ENCODE assay signal across 17 cellular contexts in the genomic region with DNA sequence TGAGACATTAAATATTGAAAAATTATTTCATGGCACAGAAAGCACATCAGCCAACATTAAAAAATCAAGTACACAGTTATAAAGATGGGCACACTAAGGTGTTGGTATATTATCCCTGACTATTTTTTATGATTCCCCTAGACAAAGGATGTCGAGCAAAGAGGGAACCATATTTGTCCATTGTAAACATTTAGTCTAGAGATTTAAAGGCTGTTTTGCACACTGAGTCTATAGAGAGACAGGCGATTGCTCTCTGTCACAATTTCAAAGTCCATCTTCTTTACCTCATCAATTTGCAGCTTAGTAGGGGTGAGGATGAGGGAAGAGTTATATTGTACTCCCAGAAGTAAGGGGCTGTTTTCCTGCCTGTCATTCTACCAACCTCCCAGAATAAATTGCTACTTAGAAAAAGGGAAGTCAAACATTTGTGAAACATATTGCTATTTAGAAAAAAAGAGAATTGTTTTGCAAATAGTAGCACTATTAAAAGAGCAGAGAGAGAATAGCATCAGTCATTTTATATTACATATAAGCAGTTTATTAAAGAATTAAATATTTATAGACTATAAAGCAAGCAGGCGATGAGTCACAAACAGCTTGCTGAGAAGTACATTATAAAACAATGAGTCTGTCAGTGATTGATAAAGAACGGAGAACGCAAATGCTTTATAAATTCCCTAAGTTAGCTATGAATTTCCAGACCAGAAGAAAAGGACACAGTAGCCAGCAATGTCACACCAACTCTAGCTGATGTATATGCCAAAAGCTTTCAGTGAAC.
"Had no signal": no experiment of that assay in that cellular context is flagged by ENCODE, and none has a peak within 500 bp of the region (broad histone marks: within the 10 kb centered on the region; RNA-seq: fewer than 3 reads in every experiment).

No MANE protein-coding gene starts in this region.

- H3K4me3 ChIP-seq: mucosa of descending colon, tibial nerve, vagina had no signal

- H3K27me3 ChIP-seq: tibial nerve, vagina had no signal

- H3K79me2 ChIP-seq: parathyroid adenoma had no signal

- H3K4me1 ChIP-seq: parathyroid adenoma, tibial nerve, vagina had no signal

- FAIRE-seq: small intestine had no signal

- H2AFZ ChIP-seq: parathyroid adenoma had no signal

- H3K9me3 ChIP-seq: vagina had no signal

- H3K36me3 ChIP-seq: tibial nerve, vagina had no signal

- ATAC-seq: effector memory CD8-positive, alpha-beta T cell; left lobe of liver; mucosa of descending colon; naive thymus-derived CD4-positive, alpha-beta T cell had no signal

- H3K9ac ChIP-seq: parathyroid adenoma had no signal

- H3K27ac ChIP-seq: parathyroid adenoma, tibial nerve, vagina had no signal

- DNase-seq: activated CD4-positive, alpha-beta T cell treated with anti-CD3 and anti-CD28 coated beads, Interleukin-2, amount 10 ng/mL, durations not matched to agents 24 days and 14 days; activated CD4-positive, CD25-positive, alpha-beta regulatory T cell; activated naive CD4-positive, alpha-beta T cell; activated naive CD8-positive, alpha-beta T cell treated with anti-CD3 and anti-CD28 coated beads, Interleukin-2, amount 10 ng/mL, durations not matched to agents 7 days and 5 days; activated T-cell treated with anti-CD3 and anti-CD28 coated beads for 4 hours; cerebellar nuclear complex; effector memory CD8-positive, alpha-beta T cell; islet precursor cell; mucosa of descending colon; naive thymus-derived CD4-positive, alpha-beta T cell; small intestine; stimulated activated CD4-positive, alpha-beta T cell treated with anti-CD3 and anti-CD28 coated beads, Interleukin-4, amount 100 ng/mL, for 24 hours; stimulated activated naive CD4-positive, alpha-beta T cell had no signal
